In genomic region chr2:120253021-120253882, GRCh38 we compare ENCODE assay signal across 8 cellular contexts. TPM values are rescaled to one million over a fixed set of nuclear protein-coding genes. Genes with fewer than 3 reads are reported as not detected.
A peak's percentile ranks its signal among the peaks of the same experiment; 100 is the strongest.
DNase-seq lines count a peak whose midpoint lies in the region; ATAC-seq lines count a peak whose summit lies in the region.

No MANE protein-coding gene starts in this region.

- H3K9me3 ChIP-seq in esophagus (ENCODE audit: control insufficient read depth in 2 of 2, insufficient read depth in 1 of 2, low read depth in 1 of 2, low read length in 1 of 2), result no peaks in the 10 kb centered on the region
- H3K9me3 ChIP-seq in subcutaneous abdominal adipose tissue (ENCODE audit: control insufficient read depth in 5 of 5, low read length in 5 of 5), result no peaks in the 10 kb centered on the region

- H3K27ac ChIP-seq in esophagus (ENCODE audit: low read depth in 2 of 2, low read length in 1 of 2) (peak overlapping the region; percentile 95), subcutaneous abdominal adipose tissue (ENCODE audit: low read depth, low read length) (peak overlapping the region; percentile 82)

- H3K27me3 ChIP-seq in esophagus (ENCODE audit: control insufficient read depth in 1 of 2, insufficient read depth in 2 of 2, low read length in 2 of 2) (no peaks in the 10 kb centered on the region), subcutaneous abdominal adipose tissue (ENCODE audit: control insufficient read depth in 5 of 5, insufficient read depth in 4 of 5, low read length in 5 of 5) (no peaks in the 10 kb centered on the region)

- H3K36me3 ChIP-seq in esophagus (ENCODE audit: control insufficient read depth in 2 of 2, insufficient read depth in 2 of 2, low read length in 1 of 2) (no peaks in the 10 kb centered on the region), subcutaneous abdominal adipose tissue (ENCODE audit: control insufficient read depth in 5 of 5, insufficient read depth in 5 of 5, low read length in 5 of 5) (no peaks in the 10 kb centered on the region)

- H3K4me1 ChIP-seq in esophagus (ENCODE audit: control insufficient read depth in 2 of 2, insufficient read depth in 2 of 2, low read length in 1 of 2) (peaks cover 4 to 5% of the 10 kb centered on the region in 2 donors), subcutaneous abdominal adipose tissue (ENCODE audit: control insufficient read depth in 5 of 5, insufficient read depth in 5 of 5, low read length in 5 of 5) (peaks cover 11 to 52% (median 46%) of the 10 kb centered on the region in 5 donors)

- peak overlapping the region; percentile 73 to 75 for H3K4me3 ChIP-seq in esophagus (ENCODE audit: low read depth in 1 of 2, low read length in 2 of 2)
- peak overlapping the region; percentile 71 to 92 (median 87) for H3K4me3 ChIP-seq in subcutaneous abdominal adipose tissue (ENCODE audit: low read depth in 1 of 5, low read length in 5 of 5)

- ATAC-seq in GM18511 (IDR thresholded peaks at IDR 0.05; ENCODE audit: unreplicated experiment) (peak; percentile 34), HG02970 (IDR thresholded peaks at IDR 0.05; ENCODE audit: low FRiP score, unreplicated experiment) (peak; percentile 19)

- peak; percentile 16 to 91 (median 78) for DNase-seq in C1 segment of cervical spinal cord (lab: John Stamatoyannopoulos, UW)
- peak; percentile 17 for DNase-seq in NCI-H510A (lab: John Stamatoyannopoulos, UW)
- DNase-seq in activated T-cell treated with anti-CD3 and anti-CD28 coated beads for 4 hours, result peak; percentile 17
- DNase-seq in middle frontal gyrus (ENCODE audit: extremely low spot score, low spot score), result peak; percentile 24

- peak overlapping the region; percentile 68 to 84 (median 78) for H3K9ac ChIP-seq in subcutaneous abdominal adipose tissue (ENCODE audit: low read length in 5 of 5)

- WGBS in esophagus, 2 donors, result 1% methylated on average over 38 to 60 of the region's 60 CpGs

RNA-seq across cellular contexts. Expression of gene RALB, which starts 0.6 kb away (rescaled TPM):
- polyA plus RNA-seq in esophagus, result 10 to 100 TPM; 37.1 to 62.4 TPM

RNA-seq across cellular contexts. Expression of gene TMEM185B, which starts 30.1 kb away (rescaled TPM):
- 1 to 10 TPM; 3.6 to 8.8 TPM for polyA plus RNA-seq in esophagus

Comparison
In these comparisons a context has a peak if more than half of its experiments do, and no peak if none do; other contexts are left out.
1. Peak in every context shown above with its lines: DNase-seq, ATAC-seq, H3K4me3 ChIP-seq and H3K27ac ChIP-seq.
2. DNase-seq: peak in every context shown above with its lines; median percentile 78 in C1 segment of cervical spinal cord; 24 in middle frontal gyrus; 17 in NCI-H510A; 17 in activated T-cell treated with anti-CD3 and anti-CD28 coated beads for 4 hours.